In genomic region chr14:23539209-23539866, GRCh38 we compare ENCODE assay signal across 8 cellular contexts. TPM values are rescaled to one million over a fixed set of nuclear protein-coding genes. Genes with fewer than 3 reads are reported as not detected.
DNase-seq lines count a peak whose midpoint lies in the region; ATAC-seq and FAIRE-seq lines count a peak whose summit lies in the region.

No MANE protein-coding gene starts in this region.

- H3K18ac ChIP-seq in trophoblast cell (ENCODE audit: low read length), result no peak overlapping the region

- H3K36me3 Mint-ChIP-seq in CD4-positive, CD25-positive, alpha-beta regulatory T cell, result no peaks in the 10 kb centered on the region
- H3K36me3 Mint-ChIP-seq in activated T-helper 1 cell treated with anti-CD3 and anti-CD28 coated beads, Interleukin-12 subunit alpha, Interleukin-12 subunit beta, Interleukin-2, Interleukin-4 antibody, amounts not matched to agents 30 ng/mL and 10 ng/mL and 1 ng/mL, durations not matched to agents 14 hours and 24 hours and 36 hours (ENCODE audit: low read depth), result no peaks in the 10 kb centered on the region

- no peak overlapping the region for H3K4me3 ChIP-seq in CD4-positive, CD25-positive, alpha-beta regulatory T cell (ENCODE audit: low read depth, low read length)
- no peak overlapping the region for H3K4me3 ChIP-seq in trophoblast cell (ENCODE audit: low read depth, low read length)

- no peaks in the 10 kb centered on the region for H3K4me1 Mint-ChIP-seq in CD4-positive, CD25-positive, alpha-beta regulatory T cell
- no peaks in the 10 kb centered on the region for H3K4me1 Mint-ChIP-seq in activated T-helper 1 cell treated with anti-CD3 and anti-CD28 coated beads, Interleukin-12 subunit alpha, Interleukin-12 subunit beta, Interleukin-2, Interleukin-4 antibody, amounts not matched to agents 30 ng/mL and 10 ng/mL and 1 ng/mL, durations not matched to agents 14 hours and 24 hours and 36 hours (ENCODE audit: low read depth)

- H3K36me3 ChIP-seq in CD4-positive, CD25-positive, alpha-beta regulatory T cell (ENCODE audit: control insufficient read depth, insufficient read depth, low read length), result no peaks in the 10 kb centered on the region
- H3K36me3 ChIP-seq in trophoblast cell (ENCODE audit: control insufficient read depth in 1 of 2, insufficient read depth in 2 of 2, low read length in 2 of 2), result no peaks in the 10 kb centered on the region

- peak overlapping the region; percentile 8 for H3K4me2 ChIP-seq in trophoblast cell (ENCODE audit: low read length)

- no peak overlapping the region for H2AFZ ChIP-seq in trophoblast cell (ENCODE audit: insufficient read depth, low read length, poor library complexity)

- no peak overlapping the region for H3K27ac ChIP-seq in CD4-positive, CD25-positive, alpha-beta regulatory T cell (ENCODE audit: insufficient read depth, low read length, poor library complexity, severe bottlenecking)
- no peak overlapping the region for H3K27ac ChIP-seq in trophoblast cell (ENCODE audit: low read depth, low read length)

- H4K8ac ChIP-seq in trophoblast cell (ENCODE audit: low read depth, low read length), result no peak overlapping the region

- no peak overlapping the region for H3K9ac ChIP-seq in trophoblast cell (ENCODE audit: low read length)

- H2BK5ac ChIP-seq in trophoblast cell (ENCODE audit: low read depth, low read length, poor library complexity), result no peak overlapping the region

- H2AK5ac ChIP-seq in trophoblast cell (ENCODE audit: low read length), result no peak overlapping the region

- peak overlapping the region in 1 of 3 donors; percentile 8 for H3K27ac Mint-ChIP-seq in CD4-positive, CD25-positive, alpha-beta regulatory T cell
- H3K27ac Mint-ChIP-seq in activated T-helper 1 cell treated with anti-CD3 and anti-CD28 coated beads, Interleukin-12 subunit alpha, Interleukin-12 subunit beta, Interleukin-2, Interleukin-4 antibody, amounts not matched to agents 30 ng/mL and 10 ng/mL and 1 ng/mL, durations not matched to agents 14 hours and 24 hours and 36 hours, result no peak overlapping the region

- no CpG with 5 or more reads among the region's 7 CpGs for WGBS in trophoblast cell (ENCODE audit: extremely low coverage, insufficient coverage, insufficient read length)

- H2BK12ac ChIP-seq in trophoblast cell (ENCODE audit: low read length), result no peak overlapping the region

- H3K4me1 ChIP-seq in CD4-positive, CD25-positive, alpha-beta regulatory T cell (ENCODE audit: control insufficient read depth, insufficient read depth, low read length, poor library complexity, severe bottlenecking), result no peaks in the 10 kb centered on the region
- no peaks in the 10 kb centered on the region for H3K4me1 ChIP-seq in trophoblast cell (ENCODE audit: control insufficient read depth in 1 of 2, insufficient read depth in 2 of 2, low read length in 2 of 2)

- H4K12ac ChIP-seq in trophoblast cell (ENCODE audit: low read depth, low read length), result no peak overlapping the region

- ATAC-seq in CD4-positive, CD25-positive, alpha-beta regulatory T cell (ENCODE audit: low read depth in 2 of 2), result peak; percentile 57 to 60

- H3K27me3 Mint-ChIP-seq in CD4-positive, CD25-positive, alpha-beta regulatory T cell, result peaks cover 10% of the 10 kb centered on the region
- H3K27me3 Mint-ChIP-seq in activated T-helper 1 cell treated with anti-CD3 and anti-CD28 coated beads, Interleukin-12 subunit alpha, Interleukin-12 subunit beta, Interleukin-2, Interleukin-4 antibody, amounts not matched to agents 30 ng/mL and 10 ng/mL and 1 ng/mL, durations not matched to agents 14 hours and 24 hours and 36 hours (ENCODE audit: insufficient read depth), result peaks cover 7% of the 10 kb centered on the region

- DNase-seq in CD4-positive, CD25-positive, alpha-beta regulatory T cell, result peak in 2 of 3 donors; percentile 25 to 33
- DNase-seq in GM18507 (ENCODE audit: extremely low spot score, insufficient read length, low read depth) (peak; percentile 58), NCI-H146 (lab: John Stamatoyannopoulos, UW) (peak; percentile 63), glomerular visceral epithelial cell (ENCODE audit: extremely low spot score) (peak; percentile 47), trophoblast cell (peak in 1 of 2 donors; percentile 53), mucosa of gallbladder (ENCODE audit: low spot score) (no peak), T1000 (lab: John Stamatoyannopoulos, UW) (no peak)
- DNase-seq in activated T-helper 1 cell treated with anti-CD3 and anti-CD28 coated beads, Interleukin-12 subunit alpha, Interleukin-12 subunit beta, Interleukin-2, Interleukin-4 antibody, amounts not matched to agents 30 ng/mL and 10 ng/mL and 1 ng/mL, durations not matched to agents 14 hours and 24 hours and 36 hours (ENCODE audit: low spot score), result peak; percentile 14

- no peak overlapping the region for H3K4ac ChIP-seq in trophoblast cell (ENCODE audit: low read depth, low read length)

- H3K9me3 Mint-ChIP-seq in CD4-positive, CD25-positive, alpha-beta regulatory T cell, result peaks cover 0 to 1% (median 0%) of the 10 kb centered on the region in 7 donors
- H3K9me3 Mint-ChIP-seq in activated T-helper 1 cell treated with anti-CD3 and anti-CD28 coated beads, Interleukin-12 subunit alpha, Interleukin-12 subunit beta, Interleukin-2, Interleukin-4 antibody, amounts not matched to agents 30 ng/mL and 10 ng/mL and 1 ng/mL, durations not matched to agents 14 hours and 24 hours and 36 hours, result no peaks in the 10 kb centered on the region

- intact Hi-C loops in activated T-helper 1 cell treated with anti-CD3 and anti-CD28 coated beads, Interleukin-12 subunit alpha, Interleukin-12 subunit beta, Interleukin-2, Interleukin-4 antibody, amounts not matched to agents 30 ng/mL and 10 ng/mL and 1 ng/mL, durations not matched to agents 14 hours and 24 hours and 36 hours (cut with micrococcal nuclease), result loop anchor here (1.0 kb wide), 1 partner anchor 61 kb away; no protein-coding TSS in a partner anchor

- H3K27me3 ChIP-seq in CD4-positive, CD25-positive, alpha-beta regulatory T cell (ENCODE audit: control insufficient read depth, insufficient read depth, low read length), result no peaks in the 10 kb centered on the region
- H3K27me3 ChIP-seq in trophoblast cell (ENCODE audit: insufficient read depth, low read length), result no peaks in the 10 kb centered on the region

- no peak overlapping the region for H3K23ac ChIP-seq in trophoblast cell (ENCODE audit: low read length)

- H4K91ac ChIP-seq in trophoblast cell (ENCODE audit: low read depth, low read length), result no peak overlapping the region

- H3K79me2 ChIP-seq in trophoblast cell (ENCODE audit: control insufficient read depth, insufficient read depth, low read length, poor library complexity), result no peaks in the 10 kb centered on the region

- H3K14ac ChIP-seq in trophoblast cell (ENCODE audit: low read length), result no peak overlapping the region

- no peak overlapping the region for H2BK120ac ChIP-seq in trophoblast cell (ENCODE audit: insufficient read depth, low read length, poor library complexity)

- no peak overlapping the region for H3K4me3 Mint-ChIP-seq in CD4-positive, CD25-positive, alpha-beta regulatory T cell
- H3K4me3 Mint-ChIP-seq in activated T-helper 1 cell treated with anti-CD3 and anti-CD28 coated beads, Interleukin-12 subunit alpha, Interleukin-12 subunit beta, Interleukin-2, Interleukin-4 antibody, amounts not matched to agents 30 ng/mL and 10 ng/mL and 1 ng/mL, durations not matched to agents 14 hours and 24 hours and 36 hours, result no peak overlapping the region

- no peaks in the 10 kb centered on the region for H3K79me1 ChIP-seq in trophoblast cell (ENCODE audit: low read length)

- H3K9me3 ChIP-seq in CD4-positive, CD25-positive, alpha-beta regulatory T cell (ENCODE audit: control insufficient read depth in 2 of 2, low read length in 2 of 2), result no peaks in the 10 kb centered on the region
- no peaks in the 10 kb centered on the region for H3K9me3 ChIP-seq in trophoblast cell (ENCODE audit: insufficient read depth, low read depth, low read length)

- peak; percentile 91 for FAIRE-seq in GM18507 (lab: Jason Lieb, UNC)

RNA-seq across cellular contexts. Expression of gene ZFHX2, which starts 12.2 kb away (rescaled TPM):
- 0.42 TPM for total RNA-seq in CD4-positive, CD25-positive, alpha-beta regulatory T cell
- polyA plus RNA-seq in CD4-positive, CD25-positive, alpha-beta regulatory T cell, result not detected
- total RNA-seq in activated T-helper 1 cell treated with anti-CD3 and anti-CD28 coated beads, Interleukin-12 subunit alpha, Interleukin-12 subunit beta, Interleukin-2, Interleukin-4 antibody, amounts not matched to agents 30 ng/mL and 10 ng/mL and 1 ng/mL, durations not matched to agents 14 hours and 24 hours and 36 hours, result 2.2 and 2.7 TPM in 2 replicates
- polyA plus RNA-seq in trophoblast cell (2013), result 1.1 and 1.2 TPM in 2 replicates
- 12.5 TPM for total RNA-seq in mucosa of gallbladder

RNA-seq across cellular contexts. Expression of gene THTPA, which starts 16.7 kb away (rescaled TPM):
- 7.6 TPM for total RNA-seq in CD4-positive, CD25-positive, alpha-beta regulatory T cell
- 10 to 100 TPM in 3 of 4 donors, 1 to 10 TPM in 1; 7.5 to 14.6 (median 12.4) TPM for polyA plus RNA-seq in CD4-positive, CD25-positive, alpha-beta regulatory T cell
- 14.3 and 14.5 TPM in 2 replicates for total RNA-seq in activated T-helper 1 cell treated with anti-CD3 and anti-CD28 coated beads, Interleukin-12 subunit alpha, Interleukin-12 subunit beta, Interleukin-2, Interleukin-4 antibody, amounts not matched to agents 30 ng/mL and 10 ng/mL and 1 ng/mL, durations not matched to agents 14 hours and 24 hours and 36 hours
- polyA plus RNA-seq in trophoblast cell (2013), result 2.4 and 2.5 TPM in 2 replicates
- total RNA-seq in mucosa of gallbladder, result 29.1 TPM

RNA-seq across cellular contexts. Expression of gene AP1G2, which starts 28.3 kb away (rescaled TPM):
- 329 TPM for total RNA-seq in CD4-positive, CD25-positive, alpha-beta regulatory T cell
- 10 to 100 TPM; 56.1 to 84.9 (median 76.4) TPM for polyA plus RNA-seq in CD4-positive, CD25-positive, alpha-beta regulatory T cell
- total RNA-seq in activated T-helper 1 cell treated with anti-CD3 and anti-CD28 coated beads, Interleukin-12 subunit alpha, Interleukin-12 subunit beta, Interleukin-2, Interleukin-4 antibody, amounts not matched to agents 30 ng/mL and 10 ng/mL and 1 ng/mL, durations not matched to agents 14 hours and 24 hours and 36 hours, result 137 and 145 TPM in 2 replicates
- polyA plus RNA-seq in trophoblast cell (2013), result 91.9 and 92.6 TPM in 2 replicates
- total RNA-seq in mucosa of gallbladder, result 294 TPM

RNA-seq across cellular contexts. Expression of gene JPH4, which starts 39.3 kb away (rescaled TPM):
- total RNA-seq in CD4-positive, CD25-positive, alpha-beta regulatory T cell, result not detected
- polyA plus RNA-seq in CD4-positive, CD25-positive, alpha-beta regulatory T cell, result under 1 TPM in 1 of 4 donors, not detected in 3; 0.14 TPM
- total RNA-seq in activated T-helper 1 cell treated with anti-CD3 and anti-CD28 coated beads, Interleukin-12 subunit alpha, Interleukin-12 subunit beta, Interleukin-2, Interleukin-4 antibody, amounts not matched to agents 30 ng/mL and 10 ng/mL and 1 ng/mL, durations not matched to agents 14 hours and 24 hours and 36 hours, result 0.05 TPM in 1 of 2 replicates, not detected in the other
- 0.03 TPM in 1 of 2 replicates, not detected in the other for polyA plus RNA-seq in trophoblast cell (2013)
- 1.2 TPM for total RNA-seq in mucosa of gallbladder

Comparison
In these comparisons a context has a peak if more than half of its experiments do, and no peak if none do; other contexts are left out.
1. DNase-seq: peak in CD4-positive, CD25-positive, alpha-beta regulatory T cell (2 of 3), GM18507 (single experiment), NCI-H146 (single experiment), activated T-helper 1 cell treated with anti-CD3 and anti-CD28 coated beads, Interleukin-12 subunit alpha, Interleukin-12 subunit beta, Interleukin-2, Interleukin-4 antibody, amounts not matched to agents 30 ng/mL and 10 ng/mL and 1 ng/mL, durations not matched to agents 14 hours and 24 hours and 36 hours (single experiment) and glomerular visceral epithelial cell (single experiment); none in mucosa of gallbladder (single experiment) and T1000 (single experiment).